ENCODE assay signal across 13 cellular contexts in genomic region chr12:91991397-91992187, GRCh38.
A peak's percentile ranks its signal among the peaks of the same experiment; 100 is the strongest.
DNase-seq lines count a peak whose midpoint lies in the region; ATAC-seq and TF ChIP-seq lines count a peak whose summit lies in the region.
"Had no signal": no experiment of that assay in that cellular context is flagged by ENCODE, and none has a peak within 500 bp of the region (broad histone marks: within the 10 kb centered on the region; RNA-seq: fewer than 3 reads in every experiment).

No MANE protein-coding gene starts in this region.

- no peaks in the 10 kb centered on the region for H3K27me3 Mint-ChIP-seq in activated B cell treated with CpG ODN at 0.5 μM for 24 hours
- H3K27me3 Mint-ChIP-seq: activated naive CD8-positive, alpha-beta T cell treated with anti-CD3 and anti-CD28 coated beads for 36 hours had no signal

- intact Hi-C loops in activated B cell treated with CpG ODN at 0.5 μM for 24 hours (cut with micrococcal nuclease), result loop anchor here (1.0 to 5.0 kb wide), 6 partner anchors 153 to 661 kb away; no protein-coding TSS in a partner anchor

- CTCF ChIA-PET in activated B cell treated with CpG ODN at 0.5 μM for 24 hours (lab: Charles Lee), result interaction anchor here (0.8 to 2.8 kb wide), 8 partner anchors 138 to 609 kb away, joined by 3 to 15 read pairs (median 4); partner anchors contain the start of gene BTG1

- ATAC-seq in GM21723 (IDR thresholded peaks at IDR 0.05; ENCODE audit: unreplicated experiment) (peak; percentile 62), activated B cell treated with CpG ODN at 0.5 μM for 24 hours (ENCODE audit: low read depth) (peak; percentile 47), lung (ENCODE audit: insufficient read depth, low FRiP score) (no peak), GM21619 (IDR thresholded peaks at IDR 0.05; ENCODE audit: unreplicated experiment) (no peak)

- no peaks in the 10 kb centered on the region for H3K9me3 Mint-ChIP-seq in activated B cell treated with CpG ODN at 0.5 μM for 24 hours

- no peaks in the 10 kb centered on the region for H3K27me3 ChIP-seq in lung (ENCODE audit: control insufficient read depth, insufficient read depth)
- H3K27me3 ChIP-seq: stomach had no signal

- H3K36me3 ChIP-seq in lung (ENCODE audit: control insufficient read depth in 2 of 2, insufficient read depth in 2 of 2, low read length in 2 of 2), result no peaks in the 10 kb centered on the region
- H3K36me3 ChIP-seq: stomach had no signal

- DNase-seq in GM10266 (ENCODE audit: extremely low spot score) (peak; percentile 27), activated B cell treated with CpG ODN at 0.5 μM for 24 hours (no peak), lung (ENCODE audit: low spot score) (no peak), COLO668 (lab: John Stamatoyannopoulos, UW; ENCODE audit: unreplicated experiment) (no peak), putamen (ENCODE audit: low spot score) (no peak)
- DNase-seq in activated CD4-positive, alpha-beta T cell treated with anti-CD3 and anti-CD28 coated beads for 1 hour, result no peak
- DNase-seq: activated naive CD8-positive, alpha-beta T cell treated with anti-CD3 and anti-CD28 coated beads for 36 hours; DMS 273 treated with DMSO at 0.1 percent for 48 hours; NCI-H187 treated with DMSO at 0.1 percent for 48 hours; SIG-M5; stomach had no signal

- no peaks in the 10 kb centered on the region for H3K9me3 ChIP-seq in lung (ENCODE audit: control insufficient read depth in 2 of 2, insufficient read depth in 1 of 2, low read length in 1 of 2)
- H3K9me3 ChIP-seq: stomach had no signal

- H3K4me1 ChIP-seq in lung (ENCODE audit: control insufficient read depth in 2 of 2, insufficient read depth in 2 of 2, low read length in 2 of 2), result peaks cover 0 to 3% of the 10 kb centered on the region in 2 donors
- H3K4me1 ChIP-seq: stomach had no signal

- peak; percentile 24 for TF ChIP-seq CTCF in GM10266 (IDR thresholded peaks at IDR 0.05; ENCODE audit: control insufficient read depth, insufficient read depth, low read depth, missing control alignments)
- TF ChIP-seq CTCF in activated B cell treated with CpG ODN at 0.5 μM for 24 hours (IDR thresholded peaks at IDR 0.05), result no peak
- TF ChIP-seq CTCF in lung (IDR thresholded peaks at IDR 0.05; ENCODE audit: control extremely low read depth, extremely low read depth), result peak; percentile 12

- H3K27ac Mint-ChIP-seq in activated B cell treated with CpG ODN at 0.5 μM for 24 hours, result no peak overlapping the region
- H3K27ac Mint-ChIP-seq: activated naive CD8-positive, alpha-beta T cell treated with anti-CD3 and anti-CD28 coated beads for 36 hours had no signal

- H3K4me1 Mint-ChIP-seq in activated B cell treated with CpG ODN at 0.5 μM for 24 hours, result peaks cover 2% of the 10 kb centered on the region

- H3K4me3 ChIP-seq in lung, result no peak overlapping the region
- H3K4me3 ChIP-seq: stomach had no signal

- H3K27ac ChIP-seq in lung (ENCODE audit: low read depth in 1 of 2, low read length in 1 of 2), result no peak overlapping the region

- POLR2A ChIA-PET in activated B cell treated with CpG ODN at 0.5 μM for 24 hours (lab: Charles Lee), result interaction anchor here (1.0 to 2.3 kb wide), 3 partner anchors 146 to 153 kb away, joined by 3 to 20 read pairs (median 3); partner anchors contain the start of gene BTG1

- H3K4me3 Mint-ChIP-seq in activated B cell treated with CpG ODN at 0.5 μM for 24 hours, result no peak overlapping the region
- H3K4me3 Mint-ChIP-seq: activated naive CD8-positive, alpha-beta T cell treated with anti-CD3 and anti-CD28 coated beads for 36 hours had no signal

- no peaks in the 10 kb centered on the region for H3K36me3 Mint-ChIP-seq in activated B cell treated with CpG ODN at 0.5 μM for 24 hours (ENCODE audit: low read depth)

- 0 to 94% methylated on average over 1 of the region's 1 CpG for WGBS in lung, 2 donors

Comparison
In these comparisons a context has a peak if more than half of its experiments do, and no peak if none do; other contexts are left out.
1. ATAC-seq: peak in GM21723 (single experiment) and activated B cell treated with CpG ODN at 0.5 μM for 24 hours (single experiment); none in lung (single experiment) and GM21619 (single experiment).